ENCODE assay signal across 11 cellular contexts in genomic region chr6:135114355-135115145, GRCh38. TPM values are rescaled to one million over a fixed set of nuclear protein-coding genes. Genes with fewer than 3 reads are reported as not detected.
DNase-seq lines count a peak whose midpoint lies in the region; ATAC-seq and TF ChIP-seq lines count a peak whose summit lies in the region.
"Had no signal": no experiment of that assay in that cellular context is flagged by ENCODE, and none has a peak within 500 bp of the region (broad histone marks: within the 10 kb centered on the region; RNA-seq: fewer than 3 reads in every experiment).

No MANE protein-coding gene starts in this region.

- intact Hi-C loops in activated CD4-positive, alpha-beta memory T cell treated with anti-CD3 and anti-CD28 coated beads for 36 hours (cut with micrococcal nuclease), result loop anchor here (1.0 to 2.0 kb wide), 10 partner anchors 20 to 868 kb away; partner anchors contain the start of gene HBS1L
- intact Hi-C loops in lower leg skin (cut with DNase I; ENCODE audit: low total_unique reads), result no loop called here

- no peak for TF ChIP-seq CTCF in lower leg skin (IDR thresholded peaks at IDR 0.05)

- H3K4me1 Mint-ChIP-seq in activated CD4-positive, alpha-beta memory T cell treated with anti-CD3 and anti-CD28 coated beads for 36 hours (ENCODE audit: low read depth), result peaks cover 65% of the 10 kb centered on the region
- H3K4me1 Mint-ChIP-seq: neural crest cell had no signal

- H3K27me3 Mint-ChIP-seq in activated CD4-positive, alpha-beta memory T cell treated with anti-CD3 and anti-CD28 coated beads for 36 hours, result no peaks in the 10 kb centered on the region

- POLR2A ChIA-PET in activated CD4-positive, alpha-beta memory T cell treated with anti-CD3 and anti-CD28 coated beads for 36 hours (lab: Charles Lee), result interaction anchor here (0.6 to 2.3 kb wide), 13 partner anchors 12 to 100 kb away, joined by 3 to 20 read pairs (median 5); partner anchors contain the start of gene MYB

- WGBS in lower leg skin, 2 donors, result 87 to 88% methylated on average over 11 of the region's 11 CpGs

- H3K9me3 Mint-ChIP-seq in activated CD4-positive, alpha-beta memory T cell treated with anti-CD3 and anti-CD28 coated beads for 36 hours, result no peaks in the 10 kb centered on the region

- no peaks in the 10 kb centered on the region for H3K36me3 Mint-ChIP-seq in activated CD4-positive, alpha-beta memory T cell treated with anti-CD3 and anti-CD28 coated beads for 36 hours

- no peak for TF ChIP-seq POLR2A in lower leg skin (IDR thresholded peaks at IDR 0.05)

- CTCF ChIA-PET in activated CD4-positive, alpha-beta memory T cell treated with anti-CD3 and anti-CD28 coated beads for 36 hours (lab: Charles Lee), result interaction anchor here (0.8 to 1.9 kb wide), 7 partner anchors 10 to 98 kb away, joined by 3 to 9 read pairs (median 3); no protein-coding TSS in a partner anchor

- H3K27ac Mint-ChIP-seq in activated CD4-positive, alpha-beta memory T cell treated with anti-CD3 and anti-CD28 coated beads for 36 hours, result peak overlapping the region; percentile 96

- peak; percentile 62 for DNase-seq in activated T-cell treated with anti-CD3 and anti-CD28 coated beads for 48 hours (ENCODE audit: low read depth)
- DNase-seq in activated T-cell treated with anti-CD3 and anti-CD28 coated beads for 4 hours, result no peak
- peak; percentile 86 for DNase-seq in activated CD4-positive, alpha-beta memory T cell treated with anti-CD3 and anti-CD28 coated beads for 36 hours
- DNase-seq in stimulated activated naive CD8-positive, alpha-beta T cell treated with anti-CD3 and anti-CD28 coated beads, Interleukin-15, Interleukin-2, amounts not matched to agents 100 U/mL and 50 U/mL, for 24 hours, result no peak
- DNase-seq in NCI-H510A (lab: John Stamatoyannopoulos, UW), result no peak
- DNase-seq in lower leg skin (ENCODE audit: low spot score in 2 of 2), result no peak
- no peak for DNase-seq in NCI-H1930 (lab: John Stamatoyannopoulos, UW)
- DNase-seq: foreskin keratinocyte had no signal

- H3K4me3 ChIP-seq in lower leg skin (ENCODE audit: low read depth, poor library complexity, severe bottlenecking), result no peak overlapping the region
- H3K4me3 ChIP-seq: suprapubic skin had no signal

- peak overlapping the region; percentile 44 for H3K4me3 Mint-ChIP-seq in activated CD4-positive, alpha-beta memory T cell treated with anti-CD3 and anti-CD28 coated beads for 36 hours
- H3K4me3 Mint-ChIP-seq: neural crest cell had no signal

- ATAC-seq in HG02938 (IDR thresholded peaks at IDR 0.05; ENCODE audit: unreplicated experiment), result peak; percentile 82
- peak; percentile 79 for ATAC-seq in stimulated activated naive CD8-positive, alpha-beta T cell treated with anti-CD3 and anti-CD28 coated beads, Interleukin-15, Interleukin-2, amounts not matched to agents 100 U/mL and 50 U/mL, for 24 hours
- ATAC-seq: foreskin keratinocyte had no signal

RNA-seq across cellular contexts. Expression of gene HBS1L, which starts 59.9 kb away (rescaled TPM):
- 100 to 1,000 TPM; 117 to 123 TPM for total RNA-seq in activated CD4-positive, alpha-beta memory T cell treated with anti-CD3 and anti-CD28 coated beads for 36 hours
- 10 to 100 TPM; 30.1 to 55.1 (median 40.4) TPM for total RNA-seq in lower leg skin

Comparison
In these comparisons a context has a peak if more than half of its experiments do, and no peak if none do; other contexts are left out.
1. DNase-seq: peak in activated T-cell treated with anti-CD3 and anti-CD28 coated beads for 48 hours (single experiment) and activated CD4-positive, alpha-beta memory T cell treated with anti-CD3 and anti-CD28 coated beads for 36 hours (single experiment); none in activated T-cell treated with anti-CD3 and anti-CD28 coated beads for 4 hours (single experiment), stimulated activated naive CD8-positive, alpha-beta T cell treated with anti-CD3 and anti-CD28 coated beads, Interleukin-15, Interleukin-2, amounts not matched to agents 100 U/mL and 50 U/mL, for 24 hours (single experiment), NCI-H510A (single experiment), lower leg skin (0 of 2) and NCI-H1930 (0 of 2).